In the genomic region with DNA sequence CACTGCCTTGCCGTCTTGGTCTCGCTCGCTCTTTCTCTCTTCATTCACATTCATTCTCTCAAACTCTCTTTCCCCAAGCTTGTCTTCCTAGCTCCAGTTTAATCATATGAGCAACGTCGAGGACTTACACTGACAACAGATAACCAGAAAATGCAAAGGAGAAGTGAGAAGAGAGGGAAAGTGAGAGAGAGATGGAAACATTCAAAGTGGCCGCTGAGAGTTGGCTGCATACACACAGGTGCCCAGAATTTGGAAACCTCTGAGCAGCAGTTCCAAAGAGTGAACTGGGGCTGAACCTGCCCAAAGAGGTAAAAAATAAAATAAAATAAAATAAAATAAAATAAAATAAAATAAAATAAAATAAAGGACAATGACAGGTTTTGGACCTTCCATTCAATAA, we compare ENCODE assay signal across 21 cellular contexts.
DNase-seq lines count a peak whose midpoint lies in the region; ATAC-seq and TF ChIP-seq lines count a peak whose summit lies in the region.
"Had no signal": no experiment of that assay in that cellular context is flagged by ENCODE, and none has a peak within 500 bp of the region (broad histone marks: within the 10 kb centered on the region; RNA-seq: fewer than 3 reads in every experiment).

No MANE protein-coding gene starts in this region.

- peaks cover 23% of the 10 kb centered on the region for H3K4me1 ChIP-seq in OCI-LY1 (ENCODE audit: insufficient read depth, low read length, severe bottlenecking)
- H3K4me1 ChIP-seq: Caco-2 had no signal

- peaks cover 11 to 27% of the 10 kb centered on the region in 2 donors for H3K36me3 Mint-ChIP-seq in activated T-cell treated with anti-CD3 and anti-CD28 coated beads, Interleukin-2, amount 50 U/mL, for 72 hours (ENCODE audit: insufficient read depth in 2 of 2)
- peaks cover 50% of the 10 kb centered on the region for H3K36me3 Mint-ChIP-seq in activated T-cell treated with anti-CD3 and anti-CD28 coated beads, Interleukin-2, amount 50 U/mL, for 4 hours (ENCODE audit: insufficient read depth)
- H3K36me3 Mint-ChIP-seq in activated naive CD8-positive, alpha-beta T cell treated with anti-CD3 and anti-CD28 coated beads for 36 hours = peaks cover 48% of the 10 kb centered on the region
- peaks cover 40% of the 10 kb centered on the region for H3K36me3 Mint-ChIP-seq in stimulated activated memory B cell treated with anti-CD40 and anti-IgM and Interleukin-4, amounts not matched to agents 10 μg/mL and 1 μg/mL and 100 μg/mL, for 72 hours

- H3K36me3 ChIP-seq in OCI-LY1 (ENCODE audit: insufficient read depth, low read length) = peaks cover 50% of the 10 kb centered on the region

- no peak overlapping the region for H3K4me3 ChIP-seq in OCI-LY1 (ENCODE audit: low read depth, low read length, poor library complexity, severe bottlenecking)

- peak overlapping the region; percentile 47 for H3K27ac ChIP-seq in OCI-LY1 (ENCODE audit: low read depth, low read length, poor library complexity, severe bottlenecking)
- H3K27ac ChIP-seq: KMS-11 had no signal

- no peaks in the 10 kb centered on the region for H3K9me3 ChIP-seq in OCI-LY1 (ENCODE audit: low read length)
- H3K9me3 ChIP-seq: Caco-2 had no signal

- no peaks in the 10 kb centered on the region for H3K27me3 ChIP-seq in OCI-LY1 (ENCODE audit: insufficient read depth, low read length)

- H3K4me1 Mint-ChIP-seq in activated T-cell treated with anti-CD3 and anti-CD28 coated beads, Interleukin-2, amount 50 U/mL, for 72 hours (ENCODE audit: low read depth) = peaks cover 45% of the 10 kb centered on the region
- H3K4me1 Mint-ChIP-seq in activated T-cell treated with anti-CD3 and anti-CD28 coated beads, Interleukin-2, amount 50 U/mL, for 4 hours (ENCODE audit: low read depth) = peaks cover 35% of the 10 kb centered on the region
- H3K4me1 Mint-ChIP-seq in activated naive CD8-positive, alpha-beta T cell treated with anti-CD3 and anti-CD28 coated beads for 36 hours = peaks cover 40% of the 10 kb centered on the region
- peaks cover 31% of the 10 kb centered on the region for H3K4me1 Mint-ChIP-seq in stimulated activated memory B cell treated with anti-CD40 and anti-IgM and Interleukin-4, amounts not matched to agents 10 μg/mL and 1 μg/mL and 100 μg/mL, for 72 hours

- peak overlapping the region; percentile 4 for H3K27ac Mint-ChIP-seq in activated T-cell treated with anti-CD3 and anti-CD28 coated beads, Interleukin-2, amount 50 U/mL, for 72 hours
- H3K27ac Mint-ChIP-seq in activated naive CD8-positive, alpha-beta T cell treated with anti-CD3 and anti-CD28 coated beads for 36 hours = peak overlapping the region; percentile 65
- peak overlapping the region; percentile 7 for H3K27ac Mint-ChIP-seq in stimulated activated memory B cell treated with anti-CD40 and anti-IgM and Interleukin-4, amounts not matched to agents 10 μg/mL and 1 μg/mL and 100 μg/mL, for 72 hours

- no peak for DNase-seq in activated T-cell treated with anti-CD3 and anti-CD28 coated beads, Interleukin-2, amount 50 U/mL, for 72 hours
- no peak for DNase-seq in activated T-cell treated with anti-CD3 and anti-CD28 coated beads, Interleukin-2, amount 50 U/mL, for 4 hours
- DNase-seq in activated naive CD8-positive, alpha-beta T cell treated with anti-CD3 and anti-CD28 coated beads for 36 hours = no peak
- DNase-seq in anterior cingulate cortex (lab: John Stamatoyannopoulos, UW) = no peak
- DNase-seq: Caco-2; CD4-positive, alpha-beta memory T cell; DMS 273 treated with DMSO at 0.1 percent for 48 hours; DND-41; GOT3; NCI-H1694; NCI-H2081; NCI-H2171; NCI-H345; NCI-H524; NCI-H774; NK-92 treated with Interleukin-12 subunit alpha and Interleukin-12 subunit beta, amount 100 ng/mL, for 24 hours; Right ventricle myocardium superior had no signal

- no peaks in the 10 kb centered on the region for H4K20me1 ChIP-seq in OCI-LY1 (ENCODE audit: insufficient read depth, low read length)

- H3K9me2 ChIP-seq in OCI-LY1 (ENCODE audit: low read depth, low read length) = no peaks in the 10 kb centered on the region

- no peaks in the 10 kb centered on the region for H3K9me3 Mint-ChIP-seq in activated T-cell treated with anti-CD3 and anti-CD28 coated beads, Interleukin-2, amount 50 U/mL, for 72 hours
- H3K9me3 Mint-ChIP-seq in activated T-cell treated with anti-CD3 and anti-CD28 coated beads, Interleukin-2, amount 50 U/mL, for 4 hours = no peaks in the 10 kb centered on the region
- no peaks in the 10 kb centered on the region for H3K9me3 Mint-ChIP-seq in activated naive CD8-positive, alpha-beta T cell treated with anti-CD3 and anti-CD28 coated beads for 36 hours
- no peaks in the 10 kb centered on the region for H3K9me3 Mint-ChIP-seq in stimulated activated memory B cell treated with anti-CD40 and anti-IgM and Interleukin-4, amounts not matched to agents 10 μg/mL and 1 μg/mL and 100 μg/mL, for 72 hours
- H3K9me3 Mint-ChIP-seq: CD4-positive, alpha-beta memory T cell had no signal

- no peaks in the 10 kb centered on the region for H3F3A ChIP-seq in OCI-LY1 (ENCODE audit: insufficient read depth, low read length)

- no peak overlapping the region for H3K4me2 ChIP-seq in OCI-LY1 (ENCODE audit: low read length)
- H3K4me2 ChIP-seq: KMS-11 had no signal

- no peak overlapping the region for H3K9ac ChIP-seq in OCI-LY1 (ENCODE audit: low read length)
- H3K9ac ChIP-seq: KMS-11 had no signal

- no peak overlapping the region for H3K4me3 Mint-ChIP-seq in activated T-cell treated with anti-CD3 and anti-CD28 coated beads, Interleukin-2, amount 50 U/mL, for 72 hours
- no peak overlapping the region for H3K4me3 Mint-ChIP-seq in activated T-cell treated with anti-CD3 and anti-CD28 coated beads, Interleukin-2, amount 50 U/mL, for 4 hours
- H3K4me3 Mint-ChIP-seq in activated naive CD8-positive, alpha-beta T cell treated with anti-CD3 and anti-CD28 coated beads for 36 hours = no peak overlapping the region
- no peak overlapping the region for H3K4me3 Mint-ChIP-seq in stimulated activated memory B cell treated with anti-CD40 and anti-IgM and Interleukin-4, amounts not matched to agents 10 μg/mL and 1 μg/mL and 100 μg/mL, for 72 hours

- H3K79me2 ChIP-seq in OCI-LY1 (ENCODE audit: insufficient read depth, low read length) = peaks cover 13% of the 10 kb centered on the region

- ATAC-seq in activated T-cell treated with anti-CD3 and anti-CD28 coated beads, Interleukin-2, amount 50 U/mL, for 72 hours (replicated peaks in 1 of 2) = no peak
- no peak for ATAC-seq in activated T-cell treated with anti-CD3 and anti-CD28 coated beads, Interleukin-2, amount 50 U/mL, for 4 hours
- ATAC-seq in stimulated activated memory B cell treated with anti-CD40 and anti-IgM and Interleukin-4, amounts not matched to agents 10 μg/mL and 1 μg/mL and 100 μg/mL, for 72 hours = peak; percentile 64
- ATAC-seq in HG03469 (IDR thresholded peaks at IDR 0.05; ENCODE audit: unreplicated experiment) = no peak

- H3K27me3 Mint-ChIP-seq in activated T-cell treated with anti-CD3 and anti-CD28 coated beads, Interleukin-2, amount 50 U/mL, for 72 hours (ENCODE audit: low read depth) = no peaks in the 10 kb centered on the region
- H3K27me3 Mint-ChIP-seq in activated T-cell treated with anti-CD3 and anti-CD28 coated beads, Interleukin-2, amount 50 U/mL, for 4 hours (ENCODE audit: low read depth) = no peaks in the 10 kb centered on the region
- no peaks in the 10 kb centered on the region for H3K27me3 Mint-ChIP-seq in activated naive CD8-positive, alpha-beta T cell treated with anti-CD3 and anti-CD28 coated beads for 36 hours
- H3K27me3 Mint-ChIP-seq in stimulated activated memory B cell treated with anti-CD40 and anti-IgM and Interleukin-4, amounts not matched to agents 10 μg/mL and 1 μg/mL and 100 μg/mL, for 72 hours = no peaks in the 10 kb centered on the region
- H3K27me3 Mint-ChIP-seq: CD4-positive, alpha-beta memory T cell had no signal

- no peak overlapping the region for H2AFZ ChIP-seq in OCI-LY1 (ENCODE audit: low read length)

- no peak for TF ChIP-seq CTCF in OCI-LY1 (IDR thresholded peaks at IDR 0.05; ENCODE audit: low read length)

Comparison
In these comparisons a context has a peak if more than half of its experiments do, and no peak if none do; other contexts are left out.
1. H3K27ac Mint-ChIP-seq: peak in every context shown above with its lines; median percentile 65 in activated naive CD8-positive, alpha-beta T cell treated with anti-CD3 and anti-CD28 coated beads for 36 hours; 7 in stimulated activated memory B cell treated with anti-CD40 and anti-IgM and Interleukin-4, amounts not matched to agents 10 μg/mL and 1 μg/mL and 100 μg/mL, for 72 hours; 4 in activated T-cell treated with anti-CD3 and anti-CD28 coated beads, Interleukin-2, amount 50 U/mL, for 72 hours.